In genomic region chr6:56875523-56875922, GRCh38 we compare ENCODE assay signal across 15 cellular contexts.
DNase-seq lines count a peak whose midpoint lies in the region; ATAC-seq and TF ChIP-seq lines count a peak whose summit lies in the region.
"Had no signal": no experiment of that assay in that cellular context is flagged by ENCODE, and none has a peak within 500 bp of the region (broad histone marks: within the 10 kb centered on the region; RNA-seq: fewer than 3 reads in every experiment).

No MANE protein-coding gene starts in this region.

- no peak overlapping the region for H3K4ac ChIP-seq in mesenchymal stem cell (ENCODE audit: low read depth in 1 of 2, low read length in 2 of 2)

- H3K4me3 ChIP-seq in Caco-2 (ENCODE audit: low read depth, low read length) (no peak overlapping the region), HCT116 (replicated peaks in 1 of 2; ENCODE audit: low read depth in 1 of 2, low read length in 2 of 2) (no peak overlapping the region), colonic mucosa (peak overlapping the region; percentile 5), mucosa of descending colon (no peak overlapping the region), mesenchymal stem cell (ENCODE audit: insufficient read depth in 1 of 2, low read depth in 1 of 2, low read length in 2 of 2) (no peak overlapping the region)

- no peaks in the 10 kb centered on the region for H3K9me3 Mint-ChIP-seq in Caco-2 (ENCODE audit: unreplicated experiment)
- H3K9me3 Mint-ChIP-seq: CD4-positive, alpha-beta memory T cell had no signal

- DNase-seq in Caco-2 (no peak), HCT116 (ENCODE audit: low read depth, low spot score) (no peak), colonic mucosa (no peak), mucosa of descending colon (no peak), mesenchymal stem cell (no peak), foreskin keratinocyte (no peak), AG08396 (ENCODE audit: low spot score) (no peak)
- DNase-seq: C1 segment of cervical spinal cord; CD4-positive, alpha-beta memory T cell; COR-L47; DMS153; DND-41; H7; HCEC 1CT had no signal

- ATAC-seq in HCT116 (peak; percentile 30; the same call in 1 of the 2 replicates), mucosa of descending colon (peak; percentile 10), foreskin keratinocyte (no peak), HG03354 (IDR thresholded peaks at IDR 0.05; ENCODE audit: poor library complexity, severe bottlenecking, unreplicated experiment) (no peak)

- H3K9ac ChIP-seq in HCT116 (ENCODE audit: low read length) (no peak overlapping the region), colonic mucosa (ENCODE audit: low read depth in 2 of 2, low read length in 2 of 2) (no peak overlapping the region), mesenchymal stem cell (ENCODE audit: low read length) (no peak overlapping the region)

- H3K36me3 ChIP-seq in Caco-2 (ENCODE audit: control insufficient read depth, insufficient read depth, low read length) (no peaks in the 10 kb centered on the region), HCT116 (ENCODE audit: control insufficient read depth in 1 of 2, insufficient read depth in 2 of 2, low read length in 2 of 2) (no peaks in the 10 kb centered on the region), colonic mucosa (no peaks in the 10 kb centered on the region), mucosa of descending colon (ENCODE audit: low read depth) (no peaks in the 10 kb centered on the region), mesenchymal stem cell (ENCODE audit: control insufficient read depth in 1 of 2, insufficient read depth in 2 of 2, low read depth in 1 of 2, low read length in 2 of 2) (peaks cover 0 to 44% of the 10 kb centered on the region in 2 experiments)

- H3K27me3 Mint-ChIP-seq in Caco-2 (ENCODE audit: insufficient read depth, unreplicated experiment), result no peaks in the 10 kb centered on the region

- 100% methylated on average over 1 of the region's 1 CpG for WGBS in mesenchymal stem cell

- H2AFZ ChIP-seq in HCT116 (ENCODE audit: low read depth, low read length, poor library complexity, severe bottlenecking) (no peak overlapping the region), mesenchymal stem cell (ENCODE audit: low read depth, low read length) (no peak overlapping the region)

- RAD21 ChIA-PET in HCT116 (lab: Charles Lee; ENCODE audit: low non-redundant PET in 1 of 2, low total read pairs in 2 of 2, uncharacterized antibody in 2 of 2, unreplicated experiment in 2 of 2), result no interaction called here

- TF ChIP-seq RAD21 in HCT116 (IDR thresholded peaks at IDR 0.05; ENCODE audit: low read depth), result no peak

- no peak overlapping the region for H2BK120ac ChIP-seq in mesenchymal stem cell (ENCODE audit: low read depth, low read length)

- no peak overlapping the region for H3K27ac ChIP-seq in HCT116 (ENCODE audit: low read depth, low read length)
- H3K27ac ChIP-seq in colonic mucosa, result peak overlapping the region; percentile 55
- no peak overlapping the region for H3K27ac ChIP-seq in mesenchymal stem cell (ENCODE audit: low read length, poor library complexity, severe bottlenecking)
- H3K27ac ChIP-seq in foreskin keratinocyte, result no peak overlapping the region

- H3K4me2 ChIP-seq in HCT116 (ENCODE audit: low read length) (peak overlapping the region; percentile 58), mesenchymal stem cell (ENCODE audit: low read length, poor library complexity, severe bottlenecking) (no peak overlapping the region)

- peaks cover 10% of the 10 kb centered on the region for H3K79me2 ChIP-seq in HCT116 (ENCODE audit: insufficient read depth, low read length)

- H3K79me1 ChIP-seq in mesenchymal stem cell (replicated peaks; ENCODE audit: low read length, poor library complexity, severe bottlenecking), result peaks cover 12% of the 10 kb centered on the region

- POLR2A ChIA-PET in Caco-2 (lab: Charles Lee), result no interaction called here
- POLR2A ChIA-PET in HCT116 (lab: Charles Lee), result no interaction called here

- intact Hi-C loops in Caco-2 (cut with micrococcal nuclease; ENCODE audit: unreplicated experiment) (no loop called here), HCT116 (cut with micrococcal nuclease) (no loop called here), colonic mucosa (cut with DNase I) (no loop called here), mucosa of descending colon (cut with DNase I, micrococcal nuclease) (no loop called here)

- TF ChIP-seq CTCF in Caco-2 (IDR thresholded peaks at IDR 0.05; ENCODE audit: insufficient read depth in 1 of 2, low read depth in 1 of 2, low read length in 1 of 2, severe bottlenecking in 1 of 2, unreplicated experiment in 1 of 2) (no peak), HCT116 (IDR thresholded peaks at IDR 0.05 in 2 of 3, conservative IDR thresholded peaks at IDR 0.05 in 1 of 3; ENCODE audit: borderline replicate concordance in 1 of 3, insufficient read depth in 1 of 3, low read depth in 2 of 3, low read length in 2 of 3) (no peak), colonic mucosa (IDR thresholded peaks at IDR 0.05) (no peak), mucosa of descending colon (IDR thresholded peaks at IDR 0.05) (no peak), foreskin keratinocyte (conservative IDR thresholded peaks at IDR 0.05) (no peak)

- peak overlapping the region; percentile 24 for H3K27ac Mint-ChIP-seq in Caco-2 (ENCODE audit: unreplicated experiment)
- H3K27ac Mint-ChIP-seq: CD4-positive, alpha-beta memory T cell had no signal

- H3K9me2 ChIP-seq in HCT116 (ENCODE audit: insufficient read depth), result no peaks in the 10 kb centered on the region

- H3K23ac ChIP-seq in mesenchymal stem cell (ENCODE audit: low read length in 2 of 2), result no peak overlapping the region

- no peak overlapping the region for H2BK5ac ChIP-seq in mesenchymal stem cell (ENCODE audit: low read depth, low read length, poor library complexity, severe bottlenecking)

- no peak overlapping the region for H3K14ac ChIP-seq in mesenchymal stem cell (ENCODE audit: low read length in 2 of 2)

- no peak overlapping the region for H2BK12ac ChIP-seq in mesenchymal stem cell (ENCODE audit: low read length in 2 of 2)

- H3K4me1 Mint-ChIP-seq in Caco-2 (ENCODE audit: low read depth, unreplicated experiment), result peaks cover 15% of the 10 kb centered on the region
- H3K4me1 Mint-ChIP-seq: CD4-positive, alpha-beta memory T cell had no signal

- no peak for TF ChIP-seq POLR2A in HCT116 (IDR thresholded peaks at IDR 0.05; ENCODE audit: borderline replicate concordance, extremely low read depth, insufficient read depth, insufficient read length)

- H4K91ac ChIP-seq in mesenchymal stem cell (ENCODE audit: low read length), result no peak overlapping the region

- H4K20me1 ChIP-seq in HCT116 (ENCODE audit: insufficient read depth), result no peaks in the 10 kb centered on the region

- H2AK5ac ChIP-seq in mesenchymal stem cell (ENCODE audit: low read length, severe bottlenecking), result no peak overlapping the region

- H3K4me1 ChIP-seq in Caco-2 (peaks cover 8% of the 10 kb centered on the region), HCT116 (ENCODE audit: control insufficient read depth in 1 of 2, insufficient read depth in 2 of 2, low read length in 2 of 2) (peaks cover 12 to 29% of the 10 kb centered on the region in 2 experiments), colonic mucosa (no peaks in the 10 kb centered on the region), mucosa of descending colon (ENCODE audit: low read depth) (no peaks in the 10 kb centered on the region), mesenchymal stem cell (ENCODE audit: control insufficient read depth, insufficient read depth, low read depth, low read length) (peaks cover 2% of the 10 kb centered on the region), foreskin keratinocyte (no peaks in the 10 kb centered on the region)

- H3K4me3 Mint-ChIP-seq in Caco-2 (ENCODE audit: unreplicated experiment), result peak overlapping the region; percentile 41
- H3K4me3 Mint-ChIP-seq: CD4-positive, alpha-beta memory T cell had no signal

- H3K27me3 ChIP-seq in Caco-2 (replicated peaks; ENCODE audit: control insufficient read depth, insufficient read depth, low read length) (no peaks in the 10 kb centered on the region), HCT116 (ENCODE audit: insufficient read depth, low read length) (no peaks in the 10 kb centered on the region), colonic mucosa (no peaks in the 10 kb centered on the region), mesenchymal stem cell (ENCODE audit: control insufficient read depth in 1 of 2, insufficient read depth in 1 of 2, low read length in 2 of 2) (no peaks in the 10 kb centered on the region), foreskin keratinocyte (no peaks in the 10 kb centered on the region)

- BruUV-seq in Caco-2 (replicated peaks; lab: Mats Ljungman, UMichigan), result TSS peak; percentile 38
- no TSS peak for BruUV-seq in HCT116 (replicated peaks; lab: Mats Ljungman, UMichigan)

- no peaks in the 10 kb centered on the region for H3K36me3 Mint-ChIP-seq in Caco-2 (ENCODE audit: insufficient read depth, unreplicated experiment)
- H3K36me3 Mint-ChIP-seq: CD4-positive, alpha-beta memory T cell had no signal

- CTCF ChIA-PET in Caco-2 (lab: Charles Lee), result no interaction called here
- CTCF ChIA-PET in HCT116 (lab: Charles Lee), result interaction anchor here (1.0 kb wide), 1 partner anchor 27 kb away, joined by 3 read pairs; no protein-coding TSS in a partner anchor

- H4K8ac ChIP-seq in mesenchymal stem cell (ENCODE audit: low read length), result no peak overlapping the region

- H2BK15ac ChIP-seq in mesenchymal stem cell (ENCODE audit: low read depth, poor library complexity, severe bottlenecking), result no peak overlapping the region

- H3K9me3 ChIP-seq in Caco-2 (no peaks in the 10 kb centered on the region), HCT116 (ENCODE audit: control insufficient read depth in 1 of 2, insufficient read depth in 1 of 2, low read depth in 1 of 2, low read length in 2 of 2) (no peaks in the 10 kb centered on the region), colonic mucosa (no peaks in the 10 kb centered on the region), mucosa of descending colon (no peaks in the 10 kb centered on the region), mesenchymal stem cell (ENCODE audit: control insufficient read depth, low read length) (no peaks in the 10 kb centered on the region)

- H3K18ac ChIP-seq in mesenchymal stem cell (ENCODE audit: low read depth in 1 of 2, low read length in 2 of 2), result no peak overlapping the region

TF ChIP-seq in HCT116, 20 proteins besides CTCF, POLR2A, EP300 and RAD21 (continues in another document):
- TF ChIP-seq ZBTB33 (IDR thresholded peaks at IDR 0.05; ENCODE audit: extremely low read depth, insufficient replicate concordance, low read length), result no peak

Comparison
In these comparisons a context has a peak if more than half of its experiments do, and no peak if none do; other contexts are left out.
1. ATAC-seq: peak in HCT116 (single experiment) and mucosa of descending colon (single experiment); none in foreskin keratinocyte (single experiment) and HG03354 (single experiment).